ENCODE assay signal across 24 cellular contexts in the genomic region with DNA sequence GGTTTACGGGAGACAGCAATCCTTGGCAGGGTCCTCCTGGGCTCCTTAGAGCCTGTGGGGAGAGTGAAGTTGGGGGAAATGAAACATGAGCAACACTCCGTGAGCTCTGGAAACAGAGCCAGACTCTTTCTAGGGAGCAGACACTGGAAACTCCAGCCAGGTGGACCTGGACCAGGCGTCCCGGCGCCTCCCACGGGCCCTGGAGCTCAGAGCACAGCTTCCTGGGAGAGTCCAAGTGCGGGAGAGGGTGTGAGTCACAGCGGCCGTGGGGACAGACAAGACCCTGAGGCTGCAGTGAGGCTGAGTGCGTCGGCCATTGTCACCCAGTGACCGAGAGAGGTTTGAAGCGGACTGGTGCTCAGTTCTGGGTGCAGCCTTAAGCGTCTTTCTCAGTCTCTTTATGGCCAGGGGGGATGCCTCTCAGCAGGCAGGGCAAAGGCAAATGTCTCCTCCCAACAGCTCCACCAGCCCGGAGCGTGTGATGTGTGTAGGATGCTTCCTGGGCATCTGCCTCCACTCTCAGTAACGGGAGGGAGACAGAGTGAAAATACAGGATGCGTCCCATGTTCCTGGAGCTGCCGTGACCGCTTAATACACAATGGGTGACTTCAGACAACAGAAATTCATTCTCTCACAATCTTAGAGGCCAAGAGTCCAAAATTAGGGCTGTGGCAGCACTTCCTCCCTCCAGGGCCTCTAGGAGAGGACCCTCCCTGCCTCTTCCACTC.
"Had no signal": no experiment of that assay in that cellular context is flagged by ENCODE, and none has a peak within 500 bp of the region (broad histone marks: within the 10 kb centered on the region; RNA-seq: fewer than 3 reads in every experiment).

No MANE protein-coding gene starts in this region.

- H3K27me3 Mint-ChIP-seq: central memory CD8-positive, alpha-beta T cell; T-helper 17 cell had no signal

- H3K4me1 ChIP-seq: adrenal gland, breast epithelium, colonic mucosa, left ventricle myocardium inferior, spleen, upper lobe of left lung had no signal

- H3K27me3 ChIP-seq: adrenal gland, breast epithelium, colonic mucosa, upper lobe of left lung had no signal

- H3K4me1 Mint-ChIP-seq: activated B cell treated with CpG ODN at 0.5 μM for 24 hours; activated CD4-positive, alpha-beta T cell treated with anti-CD3 and anti-CD28 coated beads for 36 hours; central memory CD8-positive, alpha-beta T cell; endodermal cell; natural killer cell; T-helper 17 cell had no signal

- H3K36me3 Mint-ChIP-seq: activated naive CD8-positive, alpha-beta T cell; natural killer cell had no signal

- H3K9me3 Mint-ChIP-seq: activated T-cell treated with anti-CD3 and anti-CD28 coated beads, Interleukin-2, amount 50 U/mL, for 4 hours; activated T-helper 2 cell treated with anti-CD3 and anti-CD28 coated beads, Interferon-gamma antibody, Interleukin-2, Interleukin-4, amounts not matched to agents 10 μg/mL and 5 μg/mL and 100 μg/mL, durations not matched to agents 14 hours and 24 hours and 36 hours; endodermal cell had no signal

- H3K4me3 ChIP-seq: adrenal gland, breast epithelium, colonic mucosa, left ventricle myocardium inferior, spleen, thoracic aorta, upper lobe of left lung had no signal

- H3K36me3 ChIP-seq: adrenal gland, breast epithelium, colonic mucosa, left ventricle myocardium inferior, spleen, thoracic aorta, upper lobe of left lung had no signal

- H3K27ac Mint-ChIP-seq: activated B cell treated with CpG ODN at 0.5 μM for 24 hours; activated CD4-positive, alpha-beta T cell treated with anti-CD3 and anti-CD28 coated beads for 36 hours; activated naive CD8-positive, alpha-beta T cell; activated T-helper 2 cell treated with anti-CD3 and anti-CD28 coated beads, Interferon-gamma antibody, Interleukin-2, Interleukin-4, amounts not matched to agents 10 μg/mL and 5 μg/mL and 100 μg/mL, durations not matched to agents 14 hours and 24 hours and 36 hours; endodermal cell; natural killer cell; T-helper 17 cell had no signal

- H3K4me3 Mint-ChIP-seq: activated B cell treated with CpG ODN at 0.5 μM for 24 hours; activated CD4-positive, alpha-beta T cell treated with anti-CD3 and anti-CD28 coated beads for 36 hours; activated naive CD8-positive, alpha-beta T cell; activated T-cell treated with anti-CD3 and anti-CD28 coated beads, Interleukin-2, amount 50 U/mL, for 4 hours; central memory CD8-positive, alpha-beta T cell; endodermal cell; natural killer cell; T-helper 17 cell had no signal

- H3K27ac ChIP-seq: adrenal gland, breast epithelium, colonic mucosa, epithelial cell of prostate, left ventricle myocardium inferior, spleen, thoracic aorta, upper lobe of left lung had no signal

- DNase-seq: activated B cell treated with CpG ODN at 0.5 μM for 24 hours; activated CD4-positive, alpha-beta T cell treated with anti-CD3 and anti-CD28 coated beads for 36 hours; activated CD4-positive, alpha-beta T cell treated with anti-CD3 and anti-CD28 coated beads, Interleukin-2, amount 50 U/mL, for 4 hours; activated CD8-positive, alpha-beta memory T cell treated with anti-CD3 and anti-CD28 coated beads for 24 hours; activated CD8-positive, alpha-beta memory T cell treated with anti-CD3 and anti-CD28 coated beads, Interleukin-2, amount 50 U/mL, for 48 hours; activated naive CD4-positive, alpha-beta T cell; activated T-cell treated with anti-CD3 and anti-CD28 coated beads, Interleukin-2, amount 50 U/mL, for 4 hours; adrenal gland; colonic mucosa; endodermal cell; left ventricle myocardium inferior; natural killer cell; spleen; stimulated activated CD4-positive, alpha-beta T cell treated with anti-CD3 and anti-CD28 coated beads, Interleukin-4, amount 100 ng/mL, for 1 hour; stimulated activated naive CD4-positive, alpha-beta T cell; SW 1271; T-helper 17 cell had no signal

- H3K9me3 ChIP-seq: adrenal gland, colonic mucosa, thoracic aorta, upper lobe of left lung had no signal
